9 cellular contexts compared by ENCODE assay signal in genomic region chr20:58897493-58897892, GRCh38. TPM values are rescaled to one million over a fixed set of nuclear protein-coding genes. Genes with fewer than 3 reads are reported as not detected.
A peak's percentile ranks its signal among the peaks of the same experiment; 100 is the strongest.
DNase-seq lines count a peak whose midpoint lies in the region; ATAC-seq and TF ChIP-seq lines count a peak whose summit lies in the region.
"Had no signal": no experiment of that assay in that cellular context is flagged by ENCODE, and none has a peak within 500 bp of the region (broad histone marks: within the 10 kb centered on the region; RNA-seq: fewer than 3 reads in every experiment).

No MANE protein-coding gene starts in this region.

- H2BK15ac ChIP-seq in IMR-90 (ENCODE audit: low read depth, low read length) = no peak overlapping the region

- no peak overlapping the region; the same call in 1 of the 2 replicates for H3K4me2 ChIP-seq in IMR-90 (ENCODE audit: low read depth, low read length)

- H2AK5ac ChIP-seq in IMR-90 (ENCODE audit: low read depth, low read length) = no peak overlapping the region

- CTCF ChIA-PET in IMR-90 (lab: Yijun Ruan, JAX) = no interaction called here

- no peak overlapping the region for H2BK5ac ChIP-seq in IMR-90 (ENCODE audit: low read depth, low read length, poor library complexity, severe bottlenecking)

- H3K79me1 ChIP-seq in IMR-90 (ENCODE audit: low read depth in 1 of 2, low read length in 2 of 2) = peaks cover 11 to 63% of the 10 kb centered on the region in 2 experiments; a peak in 3 of 4 replicates

- H3K4me3 Mint-ChIP-seq in CD14-positive monocyte (peak overlapping the region in 1 of 2 donors; percentile 46), brain (peak overlapping the region; percentile 43 to 67 (median 59)), nephron (peak overlapping the region; percentile 31 to 58 (median 34))

- POLR2A ChIA-PET in IMR-90 (lab: Charles Lee; ENCODE audit: unreplicated experiment) = no interaction called here

- peaks cover 32 to 52% of the 10 kb centered on the region in 2 donors for H3K36me3 Mint-ChIP-seq in CD14-positive monocyte
- H3K36me3 Mint-ChIP-seq in brain = peaks cover 53% of the 10 kb centered on the region
- peaks cover 49% of the 10 kb centered on the region for H3K36me3 Mint-ChIP-seq in nephron (ENCODE audit: low read depth)

- H3K14ac ChIP-seq in IMR-90 (replicated peaks; ENCODE audit: low read depth, low read length) = no peak overlapping the region

- peaks cover 59% of the 10 kb centered on the region for H3K4me1 Mint-ChIP-seq in CD14-positive monocyte
- H3K4me1 Mint-ChIP-seq in brain = peaks cover 97% of the 10 kb centered on the region
- H3K4me1 Mint-ChIP-seq in nephron = peaks cover 95% of the 10 kb centered on the region

- H3K4ac ChIP-seq in IMR-90 (ENCODE audit: low read depth, low read length) = no peak overlapping the region

- H3K27me3 Mint-ChIP-seq in CD14-positive monocyte (ENCODE audit: low read depth in 3 of 3) = no peaks in the 10 kb centered on the region
- H3K27me3 Mint-ChIP-seq in brain = peaks cover 4% of the 10 kb centered on the region
- H3K27me3 Mint-ChIP-seq in nephron (ENCODE audit: low read depth) = no peaks in the 10 kb centered on the region

- H4K20me1 ChIP-seq in IMR-90 (ENCODE audit: insufficient read depth, low read length) = peaks cover 93% of the 10 kb centered on the region

- H4K5ac ChIP-seq in IMR-90 (ENCODE audit: low read depth, low read length) = no peak overlapping the region

- no peak overlapping the region for H3K27ac ChIP-seq in IMR-90 (ENCODE audit: insufficient read depth, low read length)

- no peak for TF ChIP-seq RAD21 in IMR-90 (IDR thresholded peaks at IDR 0.05; ENCODE audit: low read length)

- H3K9ac ChIP-seq in IMR-90 (ENCODE audit: low read depth, low read length) = no peak overlapping the region

- H3K9me3 Mint-ChIP-seq in CD14-positive monocyte (no peaks in the 10 kb centered on the region), brain (no peaks in the 10 kb centered on the region), nephron (no peaks in the 10 kb centered on the region)

- 0 out of 2 replicates have a peak, but pooled peaks have one; percentile 38 for TF ChIP-seq POLR2A in IMR-90 (IDR thresholded peaks at IDR 0.05; ENCODE audit: low read depth, low read length)

- no peak overlapping the region for H4K91ac ChIP-seq in IMR-90 (ENCODE audit: insufficient read depth, low read depth, low read length)

- peak overlapping the region in 4 of 7 donors; percentile 62 to 85 (median 79) for H3K27ac Mint-ChIP-seq in CD14-positive monocyte
- H3K27ac Mint-ChIP-seq in brain = peak overlapping the region in 4 of 5 experiments; percentile 49 to 100 (median 81)
- H3K27ac Mint-ChIP-seq in nephron = peak overlapping the region; percentile 49 to 83 (median 60)

- TF ChIP-seq CTCF in CD14-positive monocyte (IDR thresholded peaks at IDR 0.05) (no peak), IMR-90 (conservative IDR thresholded peaks at IDR 0.05; ENCODE audit: low read depth, low read length) (no peak), brain (conservative IDR thresholded peaks at IDR 0.05) (no peak), nephron (IDR thresholded peaks at IDR 0.05; ENCODE audit: unreplicated experiment in 3 of 3) (no peak)

- dilution Hi-C loops in IMR-90 (cut with HindIII; ENCODE audit: low sequenced_read_pairs, unreplicated experiment) = no loop called here

- intact Hi-C loops in CD14-positive monocyte (cut with micrococcal nuclease) (loop anchor here (5.0 to 10.0 kb wide), 3 partner anchors 137 to 243 kb away; partner anchors contain the start of genes ATP5F1E (in 1 of the 2), PRELID3B (in 1 of the 2) and STX16 (in 1 of the 2)), IMR-90 (cut with micrococcal nuclease) (loop anchor here (5.0 kb wide), 1 partner anchor 1510 kb away; no protein-coding TSS in a partner anchor)

- H3K9me1 ChIP-seq in IMR-90 (ENCODE audit: insufficient read depth, low read length) = peaks cover 10% of the 10 kb centered on the region

- no peak overlapping the region for H4K8ac ChIP-seq in IMR-90 (ENCODE audit: low read depth in 2 of 2, low read length in 2 of 2)

- H3K9me3 ChIP-seq in IMR-90 (ENCODE audit: control insufficient read depth, insufficient read depth, low read length) = no peaks in the 10 kb centered on the region

- H3K56ac ChIP-seq in IMR-90 (ENCODE audit: extremely low read depth, insufficient read depth, low read length) = no peak overlapping the region

- ATAC-seq in IMR-90 (ENCODE audit: low read depth) (no peak), HG03139 (IDR thresholded peaks at IDR 0.05; ENCODE audit: unreplicated experiment) (no peak)

- no peak overlapping the region for H2BK20ac ChIP-seq in IMR-90 (ENCODE audit: low read depth, low read length)

- in situ Hi-C loops in IMR-90 (cut with MboI; ENCODE audit: low sequenced_read_pairs) = no loop called here

- 0 out of 2 replicates have a peak overlapping the region, but pooled peaks have one; percentile 1 for H3K23ac ChIP-seq in IMR-90 (ENCODE audit: low read depth, low read length)

- no peak for DNase-seq in CD14-positive monocyte (ENCODE audit: low spot score)
- no peak for DNase-seq in IMR-90
- DNase-seq in stimulated activated CD4-positive, alpha-beta T cell treated with anti-CD3 and anti-CD28 coated beads, Interleukin-1b, Interleukin-23, amount 100 ng/mL, for 48 hours = no peak
- no peak for DNase-seq in superior temporal gyrus (ENCODE audit: extremely low spot score)
- DNase-seq in HuH-7 (ENCODE audit: low spot score) = no peak
- DNase-seq: NCI-H187 had no signal

- no peak overlapping the region for H2BK120ac ChIP-seq in IMR-90 (ENCODE audit: low read depth, low read length)

- H3K27me3 ChIP-seq in IMR-90 (ENCODE audit: control insufficient read depth, insufficient read depth, low read length) = no peaks in the 10 kb centered on the region

- BruUV-seq in IMR-90 (replicated peaks; lab: Mats Ljungman, UMichigan) = no TSS peak

- no peak overlapping the region for H2AFZ ChIP-seq in IMR-90 (replicated peaks; ENCODE audit: low read length, poor library complexity)

- H3K4me1 ChIP-seq in IMR-90 (ENCODE audit: control insufficient read depth, insufficient read depth, low read length) = peaks cover 21% of the 10 kb centered on the region

- no peak overlapping the region for H3K18ac ChIP-seq in IMR-90 (ENCODE audit: low read depth, low read length)

- peaks cover 14% of the 10 kb centered on the region for H3K36me3 ChIP-seq in IMR-90 (ENCODE audit: control insufficient read depth, insufficient read depth, low read length)

- no CpG with 5 or more reads among the region's 4 CpGs for WGBS in IMR-90 (ENCODE audit: extremely low coverage in 2 of 2, insufficient read length in 1 of 2), 2 experiments

- no peak overlapping the region for H2AK9ac ChIP-seq in IMR-90 (replicated peaks; ENCODE audit: low read depth, low read length, poor library complexity)

- H3K4me3 ChIP-seq in IMR-90 (ENCODE audit: insufficient read depth, low read depth, low read length) = no peak overlapping the region

TF ChIP-seq in IMR-90, 13 proteins besides CTCF, POLR2A, EP300 and RAD21:
- TF ChIP-seq MAFK (IDR thresholded peaks at IDR 0.05; ENCODE audit: low read depth, low read length) = no peak
- no peak for TF ChIP-seq ELK1 (IDR thresholded peaks at IDR 0.05; ENCODE audit: borderline replicate concordance, low read depth, low read length)
- TF ChIP-seq BHLHE40 (IDR thresholded peaks at IDR 0.05; ENCODE audit: low read depth, low read length) = no peak
- TF ChIP-seq RFX5 (IDR thresholded peaks at IDR 0.05; ENCODE audit: low read depth, low read length) = no peak
- TF ChIP-seq FOS (IDR thresholded peaks at IDR 0.05; ENCODE audit: low read depth, low read length) = no peak
- TF ChIP-seq NFE2L2 (IDR thresholded peaks at IDR 0.05; ENCODE audit: low read depth, low read length) = no peak
- no peak for TF ChIP-seq MXI1 (IDR thresholded peaks at IDR 0.05; ENCODE audit: borderline replicate concordance, low read depth, low read length)
- TF ChIP-seq RCOR1 (IDR thresholded peaks at IDR 0.05; ENCODE audit: insufficient replicate concordance, low read length) = no peak
- TF ChIP-seq, protein P1, sequence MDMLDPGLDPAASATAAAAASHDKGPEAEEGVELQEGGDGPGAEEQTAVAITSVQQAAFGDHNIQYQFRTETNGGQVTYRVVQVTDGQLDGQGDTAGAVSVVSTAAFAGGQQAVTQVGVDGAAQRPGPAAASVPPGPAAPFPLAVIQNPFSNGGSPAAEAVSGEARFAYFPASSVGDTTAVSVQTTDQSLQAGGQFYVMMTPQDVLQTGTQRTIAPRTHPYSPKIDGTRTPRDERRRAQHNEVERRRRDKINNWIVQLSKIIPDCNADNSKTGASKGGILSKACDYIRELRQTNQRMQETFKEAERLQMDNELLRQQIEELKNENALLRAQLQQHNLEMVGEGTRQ (IDR thresholded peaks at IDR 0.05; ENCODE audit: low read depth, low read length) = no peak
- no peak for TF ChIP-seq MAZ (IDR thresholded peaks at IDR 0.05; ENCODE audit: borderline replicate concordance, low read depth, low read length)
TF ChIP-seq in IMR-90: peak in this region for 0.

RNA-seq across cellular contexts. Expression of gene GNAS, which starts 45.0 kb away (rescaled TPM):
- polyA plus RNA-seq in CD14-positive monocyte (100 to 1,000 TPM; 109 to 124 TPM), IMR-90 (2012; rRNA removed) (1,064 and 1,356 TPM in 2 replicates), brain (ENCODE audit: insufficient read depth, low read depth, low replicate concordance) (3,328 TPM)
- total RNA-seq in IMR-90 (2012; rRNA removed) = 377 and 397 TPM in 2 replicates
- 1,777 and 2,021 TPM in 2 replicates for polyA plus RNA-seq in IMR-90 (2012; cell fraction: cytosol; rRNA removed)
- 1,041 and 1,061 TPM in 2 replicates for polyA plus RNA-seq in IMR-90 (2012; cell fraction: nucleus; rRNA removed; ENCODE audit: low replicate concordance)

RNA-seq across cellular contexts. Expression of gene GNAS-AS1, which starts 46.8 kb away (rescaled TPM):
- polyA plus RNA-seq in CD14-positive monocyte (not detected), IMR-90 (2012; rRNA removed) (0.60 and 0.90 TPM in 2 replicates), brain (ENCODE audit: insufficient read depth, low read depth, low replicate concordance) (not detected)
- total RNA-seq in IMR-90 (2012; rRNA removed) = 0.54 and 0.83 TPM in 2 replicates
- 0.57 and 0.74 TPM in 2 replicates for polyA plus RNA-seq in IMR-90 (2012; cell fraction: cytosol; rRNA removed)
- polyA plus RNA-seq in IMR-90 (2012; cell fraction: nucleus; rRNA removed; ENCODE audit: low replicate concordance) = 0.90 and 1.0 TPM in 2 replicates

Comparison
In these comparisons a context has a peak if more than half of its experiments do, and no peak if none do; other contexts are left out.
1. RNA of gene GNAS, which starts 45.0 kb away (polyA plus RNA-seq): 3,328 TPM in brain (single experiment) and 1,041 to 2,021 TPM in IMR-90; 109 to 124 TPM in CD14-positive monocyte; every median in the first group is over 4 times any median in the second.
2. Peak in every context shown above with its lines, with median percentiles within 50 percentile points of each other: H3K27ac Mint-ChIP-seq.